ENCODE assay signal across 1 cellular context in the genomic region with DNA sequence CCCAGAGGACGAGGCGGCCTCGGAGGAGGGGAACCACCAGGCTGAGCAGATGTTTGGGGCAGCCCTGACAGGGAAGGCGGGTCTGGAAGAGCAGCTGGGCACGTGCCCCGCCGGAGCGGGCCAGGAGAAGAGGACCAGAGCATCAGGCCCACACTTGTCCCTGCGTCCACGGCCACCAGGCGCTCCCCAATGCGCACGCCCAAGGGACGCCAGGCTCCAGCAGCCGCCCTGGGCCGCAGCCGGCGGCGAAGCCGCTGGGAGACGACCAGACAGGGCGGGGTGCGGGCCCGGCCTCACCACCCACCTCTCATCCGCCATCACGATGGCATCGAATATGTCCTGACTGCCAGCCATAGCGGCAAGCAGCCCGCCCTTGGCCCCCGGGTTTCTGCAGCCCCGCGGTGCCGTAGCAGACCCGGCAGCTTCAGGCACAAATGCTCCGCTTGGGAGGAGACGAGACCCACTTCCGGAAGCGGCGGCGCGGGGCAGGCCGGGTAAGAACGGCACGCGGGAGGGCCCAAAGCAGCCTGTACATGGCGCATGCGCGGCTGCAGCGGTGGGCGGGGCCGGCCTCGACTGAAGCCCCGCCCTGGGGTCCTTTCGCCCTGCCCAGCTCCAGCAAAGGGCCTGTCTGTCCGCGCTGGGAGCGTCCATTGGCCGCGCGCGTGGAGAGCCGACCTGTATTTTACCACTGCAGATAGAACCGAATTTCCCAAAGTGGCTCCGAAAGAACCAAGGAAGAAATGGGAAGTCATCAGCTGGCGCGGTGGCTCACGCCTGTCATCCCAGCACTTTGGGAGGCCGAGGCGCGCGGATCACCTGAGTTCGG.
TF ChIP-seq lines count a peak whose summit lies in the region.

A gene with protein sequence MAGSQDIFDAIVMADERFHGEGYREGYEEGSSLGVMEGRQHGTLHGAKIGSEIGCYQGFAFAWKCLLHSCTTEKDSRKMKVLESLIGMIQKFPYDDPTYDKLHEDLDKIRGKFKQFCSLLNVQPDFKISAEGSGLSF (minus strand): TSS at position 468 of the 829 bp plus-strand sequence. CDS start 114 bp downstream, at position 354.

TF ChIP-seq in HEK293, 187 proteins besides CTCF, POLR2A, EP300 and RAD21 (continued from another document and continues in another):
- TF ChIP-seq, protein P1, sequence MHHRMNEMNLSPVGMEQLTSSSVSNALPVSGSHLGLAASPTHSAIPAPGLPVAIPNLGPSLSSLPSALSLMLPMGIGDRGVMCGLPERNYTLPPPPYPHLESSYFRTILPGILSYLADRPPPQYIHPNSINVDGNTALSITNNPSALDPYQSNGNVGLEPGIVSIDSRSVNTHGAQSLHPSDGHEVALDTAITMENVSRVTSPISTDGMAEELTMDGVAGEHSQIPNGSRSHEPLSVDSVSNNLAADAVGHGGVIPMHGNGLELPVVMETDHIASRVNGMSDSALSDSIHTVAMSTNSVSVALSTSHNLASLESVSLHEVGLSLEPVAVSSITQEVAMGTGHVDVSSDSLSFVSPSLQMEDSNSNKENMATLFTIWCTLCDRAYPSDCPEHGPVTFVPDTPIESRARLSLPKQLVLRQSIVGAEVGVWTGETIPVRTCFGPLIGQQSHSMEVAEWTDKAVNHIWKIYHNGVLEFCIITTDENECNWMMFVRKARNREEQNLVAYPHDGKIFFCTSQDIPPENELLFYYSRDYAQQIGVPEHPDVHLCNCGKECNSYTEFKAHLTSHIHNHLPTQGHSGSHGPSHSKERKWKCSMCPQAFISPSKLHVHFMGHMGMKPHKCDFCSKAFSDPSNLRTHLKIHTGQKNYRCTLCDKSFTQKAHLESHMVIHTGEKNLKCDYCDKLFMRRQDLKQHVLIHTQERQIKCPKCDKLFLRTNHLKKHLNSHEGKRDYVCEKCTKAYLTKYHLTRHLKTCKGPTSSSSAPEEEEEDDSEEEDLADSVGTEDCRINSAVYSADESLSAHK (tag by site-specific recombination; IDR thresholded peaks at IDR 0.05) = no peak
- TF ChIP-seq, protein P2, sequence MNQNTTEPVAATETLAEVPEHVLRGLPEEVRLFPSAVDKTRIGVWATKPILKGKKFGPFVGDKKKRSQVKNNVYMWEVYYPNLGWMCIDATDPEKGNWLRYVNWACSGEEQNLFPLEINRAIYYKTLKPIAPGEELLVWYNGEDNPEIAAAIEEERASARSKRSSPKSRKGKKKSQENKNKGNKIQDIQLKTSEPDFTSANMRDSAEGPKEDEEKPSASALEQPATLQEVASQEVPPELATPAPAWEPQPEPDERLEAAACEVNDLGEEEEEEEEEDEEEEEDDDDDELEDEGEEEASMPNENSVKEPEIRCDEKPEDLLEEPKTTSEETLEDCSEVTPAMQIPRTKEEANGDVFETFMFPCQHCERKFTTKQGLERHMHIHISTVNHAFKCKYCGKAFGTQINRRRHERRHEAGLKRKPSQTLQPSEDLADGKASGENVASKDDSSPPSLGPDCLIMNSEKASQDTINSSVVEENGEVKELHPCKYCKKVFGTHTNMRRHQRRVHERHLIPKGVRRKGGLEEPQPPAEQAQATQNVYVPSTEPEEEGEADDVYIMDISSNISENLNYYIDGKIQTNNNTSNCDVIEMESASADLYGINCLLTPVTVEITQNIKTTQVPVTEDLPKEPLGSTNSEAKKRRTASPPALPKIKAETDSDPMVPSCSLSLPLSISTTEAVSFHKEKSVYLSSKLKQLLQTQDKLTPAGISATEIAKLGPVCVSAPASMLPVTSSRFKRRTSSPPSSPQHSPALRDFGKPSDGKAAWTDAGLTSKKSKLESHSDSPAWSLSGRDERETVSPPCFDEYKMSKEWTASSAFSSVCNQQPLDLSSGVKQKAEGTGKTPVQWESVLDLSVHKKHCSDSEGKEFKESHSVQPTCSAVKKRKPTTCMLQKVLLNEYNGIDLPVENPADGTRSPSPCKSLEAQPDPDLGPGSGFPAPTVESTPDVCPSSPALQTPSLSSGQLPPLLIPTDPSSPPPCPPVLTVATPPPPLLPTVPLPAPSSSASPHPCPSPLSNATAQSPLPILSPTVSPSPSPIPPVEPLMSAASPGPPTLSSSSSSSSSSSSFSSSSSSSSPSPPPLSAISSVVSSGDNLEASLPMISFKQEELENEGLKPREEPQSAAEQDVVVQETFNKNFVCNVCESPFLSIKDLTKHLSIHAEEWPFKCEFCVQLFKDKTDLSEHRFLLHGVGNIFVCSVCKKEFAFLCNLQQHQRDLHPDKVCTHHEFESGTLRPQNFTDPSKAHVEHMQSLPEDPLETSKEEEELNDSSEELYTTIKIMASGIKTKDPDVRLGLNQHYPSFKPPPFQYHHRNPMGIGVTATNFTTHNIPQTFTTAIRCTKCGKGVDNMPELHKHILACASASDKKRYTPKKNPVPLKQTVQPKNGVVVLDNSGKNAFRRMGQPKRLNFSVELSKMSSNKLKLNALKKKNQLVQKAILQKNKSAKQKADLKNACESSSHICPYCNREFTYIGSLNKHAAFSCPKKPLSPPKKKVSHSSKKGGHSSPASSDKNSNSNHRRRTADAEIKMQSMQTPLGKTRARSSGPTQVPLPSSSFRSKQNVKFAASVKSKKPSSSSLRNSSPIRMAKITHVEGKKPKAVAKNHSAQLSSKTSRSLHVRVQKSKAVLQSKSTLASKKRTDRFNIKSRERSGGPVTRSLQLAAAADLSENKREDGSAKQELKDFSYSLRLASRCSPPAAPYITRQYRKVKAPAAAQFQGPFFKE (tag by site-specific recombination; IDR thresholded peaks at IDR 0.05; ENCODE audit: borderline replicate concordance) = no peak
- TF ChIP-seq KLF16 (tag by site-specific recombination; IDR thresholded peaks at IDR 0.05) (peak; percentile 48), KLF1 (tag by site-specific recombination; IDR thresholded peaks at IDR 0.05) (peak; percentile 32; the same call in 1 of the 2 replicates), ZNF221 (tag by site-specific recombination; IDR thresholded peaks at IDR 0.05; ENCODE audit: borderline replicate concordance) (no peak), ZBTB17 (tag by site-specific recombination; IDR thresholded peaks at IDR 0.05) (peak; percentile 74), SP3 (tag by site-specific recombination; IDR thresholded peaks at IDR 0.05) (peak; percentile 58), ZBTB20 (tag by site-specific recombination; IDR thresholded peaks at IDR 0.05) (peak; percentile 44; the same call in 1 of the 2 replicates), ZNF600 (tag by site-specific recombination; IDR thresholded peaks at IDR 0.05) (peak; percentile 58; the same call in 1 of the 2 replicates), YY2 (tag by site-specific recombination; IDR thresholded peaks at IDR 0.05) (peak; percentile 39; the same call in 1 of the 2 replicates), SP2 (tag by site-specific recombination; IDR thresholded peaks at IDR 0.05) (peak; percentile 73), BCL11A (tag by site-specific recombination; IDR thresholded peaks at IDR 0.05; ENCODE audit: low read depth) (0 out of 2 replicates have a peak, but pooled peaks have one; percentile 46), ZNF335 (tag by site-specific recombination; conservative IDR thresholded peaks at IDR 0.05) (peak; percentile 91), ZNF501 (tag by site-specific recombination; IDR thresholded peaks at IDR 0.05) (peak; percentile 30; the same call in 1 of the 2 replicates), ZNF843 (tag by site-specific recombination; IDR thresholded peaks at IDR 0.05) (peak; percentile 9; the same call in 1 of the 2 replicates), SP7 (tag by site-specific recombination; IDR thresholded peaks at IDR 0.05) (peak; percentile 58; the same call in 1 of the 2 replicates), KLF9 (tag by site-specific recombination; IDR thresholded peaks at IDR 0.05; ENCODE audit: low read depth) (peak; percentile 27; the same call in 1 of the 2 replicates), ZNF670 (tag by site-specific recombination; IDR thresholded peaks at IDR 0.05; ENCODE audit: low read depth) (no peak), ZNF121 (tag by site-specific recombination; IDR thresholded peaks at IDR 0.05) (peak; percentile 60; the same call in 1 of the 2 replicates), ZNF324 (tag by site-specific recombination; IDR thresholded peaks at IDR 0.05) (0 out of 2 replicates have a peak, but pooled peaks have one; percentile 21), ZNF76 (tag by site-specific recombination; IDR thresholded peaks at IDR 0.05; ENCODE audit: borderline replicate concordance, low read depth) (peak; percentile 90), ZNF621 (tag by site-specific recombination; IDR thresholded peaks at IDR 0.05) (no peak)
- TF ChIP-seq, protein P3, sequence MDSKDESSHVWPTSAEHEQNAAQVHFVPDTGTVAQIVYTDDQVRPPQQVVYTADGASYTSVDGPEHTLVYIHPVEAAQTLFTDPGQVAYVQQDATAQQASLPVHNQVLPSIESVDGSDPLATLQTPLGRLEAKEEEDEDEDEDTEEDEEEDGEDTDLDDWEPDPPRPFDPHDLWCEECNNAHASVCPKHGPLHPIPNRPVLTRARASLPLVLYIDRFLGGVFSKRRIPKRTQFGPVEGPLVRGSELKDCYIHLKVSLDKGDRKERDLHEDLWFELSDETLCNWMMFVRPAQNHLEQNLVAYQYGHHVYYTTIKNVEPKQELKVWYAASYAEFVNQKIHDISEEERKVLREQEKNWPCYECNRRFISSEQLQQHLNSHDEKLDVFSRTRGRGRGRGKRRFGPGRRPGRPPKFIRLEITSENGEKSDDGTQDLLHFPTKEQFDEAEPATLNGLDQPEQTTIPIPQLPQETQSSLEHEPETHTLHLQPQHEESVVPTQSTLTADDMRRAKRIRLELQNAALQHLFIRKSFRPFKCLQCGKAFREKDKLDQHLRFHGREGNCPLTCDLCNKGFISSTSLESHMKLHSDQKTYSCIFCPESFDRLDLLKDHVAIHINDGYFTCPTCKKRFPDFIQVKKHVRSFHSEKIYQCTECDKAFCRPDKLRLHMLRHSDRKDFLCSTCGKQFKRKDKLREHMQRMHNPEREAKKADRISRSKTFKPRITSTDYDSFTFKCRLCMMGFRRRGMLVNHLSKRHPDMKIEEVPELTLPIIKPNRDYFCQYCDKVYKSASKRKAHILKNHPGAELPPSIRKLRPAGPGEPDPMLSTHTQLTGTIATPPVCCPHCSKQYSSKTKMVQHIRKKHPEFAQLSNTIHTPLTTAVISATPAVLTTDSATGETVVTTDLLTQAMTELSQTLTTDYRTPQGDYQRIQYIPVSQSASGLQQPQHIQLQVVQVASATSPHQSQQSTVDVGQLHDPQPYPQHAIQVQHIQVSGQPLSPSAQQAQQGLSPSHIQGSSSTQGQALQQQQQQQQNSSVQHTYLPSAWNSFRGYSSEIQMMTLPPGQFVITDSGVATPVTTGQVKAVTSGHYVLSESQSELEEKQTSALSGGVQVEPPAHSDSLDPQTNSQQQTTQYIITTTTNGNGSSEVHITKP (tag by site-specific recombination; IDR thresholded peaks at IDR 0.05) = peak; percentile 80
- TF ChIP-seq, protein P4, sequence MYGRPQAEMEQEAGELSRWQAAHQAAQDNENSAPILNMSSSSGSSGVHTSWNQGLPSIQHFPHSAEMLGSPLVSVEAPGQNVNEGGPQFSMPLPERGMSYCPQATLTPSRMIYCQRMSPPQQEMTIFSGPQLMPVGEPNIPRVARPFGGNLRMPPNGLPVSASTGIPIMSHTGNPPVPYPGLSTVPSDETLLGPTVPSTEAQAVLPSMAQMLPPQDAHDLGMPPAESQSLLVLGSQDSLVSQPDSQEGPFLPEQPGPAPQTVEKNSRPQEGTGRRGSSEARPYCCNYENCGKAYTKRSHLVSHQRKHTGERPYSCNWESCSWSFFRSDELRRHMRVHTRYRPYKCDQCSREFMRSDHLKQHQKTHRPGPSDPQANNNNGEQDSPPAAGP (tag by site-specific recombination; IDR thresholded peaks at IDR 0.05) = peak; percentile 15; the same call in 1 of the 2 replicates
- TF ChIP-seq, protein P5, sequence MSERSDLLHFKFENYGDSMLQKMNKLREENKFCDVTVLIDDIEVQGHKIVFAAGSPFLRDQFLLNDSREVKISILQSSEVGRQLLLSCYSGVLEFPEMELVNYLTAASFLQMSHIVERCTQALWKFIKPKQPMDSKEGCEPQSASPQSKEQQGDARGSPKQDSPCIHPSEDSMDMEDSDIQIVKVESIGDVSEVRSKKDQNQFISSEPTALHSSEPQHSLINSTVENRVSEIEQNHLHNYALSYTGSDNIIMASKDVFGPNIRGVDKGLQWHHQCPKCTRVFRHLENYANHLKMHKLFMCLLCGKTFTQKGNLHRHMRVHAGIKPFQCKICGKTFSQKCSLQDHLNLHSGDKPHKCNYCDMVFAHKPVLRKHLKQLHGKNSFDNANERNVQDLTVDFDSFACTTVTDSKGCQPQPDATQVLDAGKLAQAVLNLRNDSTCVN (tag by site-specific recombination; optimal IDR thresholded peaks at IDR 0.05) = peak; percentile 55
- TF ChIP-seq, protein P6, sequence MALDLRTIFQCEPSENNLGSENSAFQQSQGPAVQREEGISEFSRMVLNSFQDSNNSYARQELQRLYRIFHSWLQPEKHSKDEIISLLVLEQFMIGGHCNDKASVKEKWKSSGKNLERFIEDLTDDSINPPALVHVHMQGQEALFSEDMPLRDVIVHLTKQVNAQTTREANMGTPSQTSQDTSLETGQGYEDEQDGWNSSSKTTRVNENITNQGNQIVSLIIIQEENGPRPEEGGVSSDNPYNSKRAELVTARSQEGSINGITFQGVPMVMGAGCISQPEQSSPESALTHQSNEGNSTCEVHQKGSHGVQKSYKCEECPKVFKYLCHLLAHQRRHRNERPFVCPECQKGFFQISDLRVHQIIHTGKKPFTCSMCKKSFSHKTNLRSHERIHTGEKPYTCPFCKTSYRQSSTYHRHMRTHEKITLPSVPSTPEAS (tag by site-specific recombination; IDR thresholded peaks at IDR 0.05) = 0 out of 2 replicates have a peak, but pooled peaks have one; percentile 23
- TF ChIP-seq, protein P7, sequence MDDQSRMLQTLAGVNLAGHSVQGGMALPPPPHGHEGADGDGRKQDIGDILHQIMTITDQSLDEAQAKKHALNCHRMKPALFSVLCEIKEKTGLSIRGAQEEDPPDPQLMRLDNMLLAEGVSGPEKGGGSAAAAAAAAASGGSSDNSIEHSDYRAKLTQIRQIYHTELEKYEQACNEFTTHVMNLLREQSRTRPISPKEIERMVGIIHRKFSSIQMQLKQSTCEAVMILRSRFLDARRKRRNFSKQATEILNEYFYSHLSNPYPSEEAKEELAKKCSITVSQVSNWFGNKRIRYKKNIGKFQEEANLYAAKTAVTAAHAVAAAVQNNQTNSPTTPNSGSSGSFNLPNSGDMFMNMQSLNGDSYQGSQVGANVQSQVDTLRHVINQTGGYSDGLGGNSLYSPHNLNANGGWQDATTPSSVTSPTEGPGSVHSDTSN (CRISPR knock-in tag; IDR thresholded peaks at IDR 0.05) = peak; percentile 78
- TF ChIP-seq, protein P8, sequence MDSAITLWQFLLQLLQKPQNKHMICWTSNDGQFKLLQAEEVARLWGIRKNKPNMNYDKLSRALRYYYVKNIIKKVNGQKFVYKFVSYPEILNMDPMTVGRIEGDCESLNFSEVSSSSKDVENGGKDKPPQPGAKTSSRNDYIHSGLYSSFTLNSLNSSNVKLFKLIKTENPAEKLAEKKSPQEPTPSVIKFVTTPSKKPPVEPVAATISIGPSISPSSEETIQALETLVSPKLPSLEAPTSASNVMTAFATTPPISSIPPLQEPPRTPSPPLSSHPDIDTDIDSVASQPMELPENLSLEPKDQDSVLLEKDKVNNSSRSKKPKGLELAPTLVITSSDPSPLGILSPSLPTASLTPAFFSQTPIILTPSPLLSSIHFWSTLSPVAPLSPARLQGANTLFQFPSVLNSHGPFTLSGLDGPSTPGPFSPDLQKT (IDR thresholded peaks at IDR 0.05; ENCODE audit: borderline replicate concordance, low read depth, low read length) = peak; percentile 53; the same call in 1 of the 2 replicates
- TF ChIP-seq, protein P9, sequence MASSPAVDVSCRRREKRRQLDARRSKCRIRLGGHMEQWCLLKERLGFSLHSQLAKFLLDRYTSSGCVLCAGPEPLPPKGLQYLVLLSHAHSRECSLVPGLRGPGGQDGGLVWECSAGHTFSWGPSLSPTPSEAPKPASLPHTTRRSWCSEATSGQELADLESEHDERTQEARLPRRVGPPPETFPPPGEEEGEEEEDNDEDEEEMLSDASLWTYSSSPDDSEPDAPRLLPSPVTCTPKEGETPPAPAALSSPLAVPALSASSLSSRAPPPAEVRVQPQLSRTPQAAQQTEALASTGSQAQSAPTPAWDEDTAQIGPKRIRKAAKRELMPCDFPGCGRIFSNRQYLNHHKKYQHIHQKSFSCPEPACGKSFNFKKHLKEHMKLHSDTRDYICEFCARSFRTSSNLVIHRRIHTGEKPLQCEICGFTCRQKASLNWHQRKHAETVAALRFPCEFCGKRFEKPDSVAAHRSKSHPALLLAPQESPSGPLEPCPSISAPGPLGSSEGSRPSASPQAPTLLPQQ (tag by site-specific recombination; IDR thresholded peaks at IDR 0.05) = peak; percentile 49; the same call in 1 of the 2 replicates
